27 cellular contexts compared by ENCODE assay signal in the genomic region with DNA sequence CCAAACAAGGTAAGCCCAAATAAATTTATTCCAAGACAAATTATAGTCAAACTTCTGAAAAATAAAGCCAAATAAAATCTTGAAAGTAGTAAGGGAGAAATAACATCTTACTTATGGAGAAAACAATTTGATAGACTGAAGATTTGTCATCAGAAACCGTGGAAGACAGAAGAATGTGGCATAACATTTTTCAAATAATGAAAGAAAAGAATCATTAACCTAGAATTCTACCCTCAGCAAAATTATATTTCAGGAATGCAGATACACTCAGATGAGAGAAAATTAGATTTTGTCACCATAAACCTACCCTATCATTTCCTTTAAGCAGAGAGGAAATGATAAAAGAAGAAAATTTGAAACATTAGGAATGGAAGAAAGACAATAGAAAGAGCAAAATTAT. TPM values are rescaled to one million over a fixed set of nuclear protein-coding genes. Genes with fewer than 3 reads are reported as not detected.
DNase-seq lines count a peak whose midpoint lies in the region; ATAC-seq and TF ChIP-seq lines count a peak whose summit lies in the region.
"Had no signal": no experiment of that assay in that cellular context is flagged by ENCODE, and none has a peak within 500 bp of the region (broad histone marks: within the 10 kb centered on the region; RNA-seq: fewer than 3 reads in every experiment).

No MANE protein-coding gene starts in this region.

- no peaks in the 10 kb centered on the region for H3K36me3 ChIP-seq in HEK293 (ENCODE audit: control insufficient read depth in 2 of 2, insufficient read depth in 1 of 2, low read length in 2 of 2)
- H3K36me3 ChIP-seq in brain microvascular endothelial cell (replicated peaks): no peaks in the 10 kb centered on the region
- H3K36me3 ChIP-seq: BLaER1 treated with 17β-estradiol and CSF1 and Interleukin-3, amounts not matched to agents 10 nM and 100 nM had no signal

- H3K4me1 Mint-ChIP-seq in osteocyte (ENCODE audit: unreplicated experiment): peaks cover 36% of the 10 kb centered on the region
- H3K4me1 Mint-ChIP-seq in activated T-helper 17 cell treated with anti-CD3 and anti-CD28 coated beads, Interleukin-2, amount 50 U/mL, for 72 hours: peaks cover 16% of the 10 kb centered on the region

- TF ChIP-seq CTCF in AG10803 (conservative IDR thresholded peaks at IDR 0.05; ENCODE audit: low read length): no peak
- no peak for TF ChIP-seq CTCF in HEK293 (tag by site-specific recombination; IDR thresholded peaks at IDR 0.05)
- TF ChIP-seq CTCF in osteocyte (IDR thresholded peaks at IDR 0.05): no peak
- TF ChIP-seq CTCF in brain microvascular endothelial cell (IDR thresholded peaks at IDR 0.05; ENCODE audit: low read depth, low read length, missing control alignments): no peak

- H3K4me1 ChIP-seq in HEK293 (ENCODE audit: control insufficient read depth, insufficient read depth, low read length): no peaks in the 10 kb centered on the region

- POLR2A ChIA-PET in HEK293 (lab: Yijun Ruan, JAX): no interaction called here

- H3K27ac Mint-ChIP-seq in osteocyte (ENCODE audit: unreplicated experiment): peak overlapping the region; percentile 74
- no peak overlapping the region for H3K27ac Mint-ChIP-seq in activated T-helper 17 cell treated with anti-CD3 and anti-CD28 coated beads, Interleukin-2, amount 50 U/mL, for 72 hours
- H3K27ac Mint-ChIP-seq: CD4-positive, alpha-beta memory T cell; IgD-negative memory B cell had no signal

- peaks cover 15% of the 10 kb centered on the region for H3K36me3 Mint-ChIP-seq in osteocyte (ENCODE audit: unreplicated experiment)
- no peaks in the 10 kb centered on the region for H3K36me3 Mint-ChIP-seq in activated T-helper 17 cell treated with anti-CD3 and anti-CD28 coated beads, Interleukin-2, amount 50 U/mL, for 72 hours (ENCODE audit: low read depth)
- H3K36me3 Mint-ChIP-seq: CD4-positive, alpha-beta memory T cell; IgD-negative memory B cell had no signal

- in situ Hi-C loops in brain microvascular endothelial cell (cut with HindIII; ENCODE audit: low pct_ligation_motif_present, low sequenced_read_pairs): no loop called here

- DNase-seq in AG10803 (ENCODE audit: low read depth) (peak; percentile 28), glomerular visceral epithelial cell (ENCODE audit: extremely low spot score) (peak; percentile 55), osteocyte (ENCODE audit: extremely low spot score, unreplicated experiment) (no peak), brain microvascular endothelial cell (no peak), HT-29 (ENCODE audit: low spot score) (no peak)
- DNase-seq: AML-193; CD4-positive, alpha-beta memory T cell; COR-L47; DMS53; GDM1; MM.1S; NCI-H1417; NCI-H1694; NCI-H2029 treated with DMSO at 0.1 percent for 48 hours; NCI-H446 treated with DMSO at 0.1 percent for 48 hours; NCI-H526; PC-9; SHP77 had no signal

- H3K9me3 ChIP-seq in HEK293 (ENCODE audit: control insufficient read depth, insufficient read depth, low read depth, low read length): no peaks in the 10 kb centered on the region; the same call in 1 of the 2 replicates

- peaks cover 42% of the 10 kb centered on the region for H3K9me3 Mint-ChIP-seq in osteocyte (ENCODE audit: unreplicated experiment)
- H3K9me3 Mint-ChIP-seq in activated T-helper 17 cell treated with anti-CD3 and anti-CD28 coated beads, Interleukin-2, amount 50 U/mL, for 72 hours: peaks cover 5% of the 10 kb centered on the region

- no peak overlapping the region for H3K4me3 Mint-ChIP-seq in osteocyte (ENCODE audit: unreplicated experiment)
- no peak overlapping the region for H3K4me3 Mint-ChIP-seq in activated T-helper 17 cell treated with anti-CD3 and anti-CD28 coated beads, Interleukin-2, amount 50 U/mL, for 72 hours
- H3K4me3 Mint-ChIP-seq: CD4-positive, alpha-beta memory T cell; IgD-negative memory B cell had no signal

- no peaks in the 10 kb centered on the region for H3K27me3 ChIP-seq in brain microvascular endothelial cell (replicated peaks)
- H3K27me3 ChIP-seq: BLaER1 treated with 17β-estradiol and CSF1 and Interleukin-3, amounts not matched to agents 10 nM and 100 nM had no signal

- H3K4me3 ChIP-seq in AG10803 (ENCODE audit: low read length) (no peak overlapping the region), HEK293 (ENCODE audit: low read depth, low read length) (no peak overlapping the region), brain microvascular endothelial cell (ENCODE audit: low read depth, low read length) (no peak overlapping the region)
- H3K4me3 ChIP-seq: BLaER1 treated with 17β-estradiol and CSF1 and Interleukin-3, amounts not matched to agents 10 nM and 100 nM; GM12878; PC-9 had no signal

- H3K27ac ChIP-seq in HEK293 (ENCODE audit: extremely low read depth, low read depth, low read length): no peak overlapping the region
- H3K27ac ChIP-seq in brain microvascular endothelial cell: no peak overlapping the region
- H3K27ac ChIP-seq: BLaER1 treated with 17β-estradiol and CSF1 and Interleukin-3, amounts not matched to agents 10 nM and 100 nM; KMS-11; PC-9; RWPE1 had no signal

- no peaks in the 10 kb centered on the region for H3K27me3 Mint-ChIP-seq in osteocyte (ENCODE audit: unreplicated experiment)
- H3K27me3 Mint-ChIP-seq in activated T-helper 17 cell treated with anti-CD3 and anti-CD28 coated beads, Interleukin-2, amount 50 U/mL, for 72 hours: peaks cover 36% of the 10 kb centered on the region

- no peak for ATAC-seq in activated T-helper 17 cell treated with anti-CD3 and anti-CD28 coated beads, Interleukin-2, amount 50 U/mL, for 72 hours (replicated peaks)
- ATAC-seq: GM12878 had no signal

- CTCF ChIA-PET in HEK293 (lab: Yijun Ruan, JAX): no interaction called here

TF ChIP-seq in HEK293, 187 proteins besides CTCF, POLR2A, EP300 and RAD21:
- TF ChIP-seq ZNF558 (tag by site-specific recombination; IDR thresholded peaks at IDR 0.05) (peak; percentile 4; the same call in 1 of the 2 replicates), ZNF560 (tag by site-specific recombination; IDR thresholded peaks at IDR 0.05; ENCODE audit: borderline replicate concordance) (no peak), SCRT1 (tag by site-specific recombination; IDR thresholded peaks at IDR 0.05; ENCODE audit: borderline replicate concordance) (no peak)
- TF ChIP-seq, protein P1, sequence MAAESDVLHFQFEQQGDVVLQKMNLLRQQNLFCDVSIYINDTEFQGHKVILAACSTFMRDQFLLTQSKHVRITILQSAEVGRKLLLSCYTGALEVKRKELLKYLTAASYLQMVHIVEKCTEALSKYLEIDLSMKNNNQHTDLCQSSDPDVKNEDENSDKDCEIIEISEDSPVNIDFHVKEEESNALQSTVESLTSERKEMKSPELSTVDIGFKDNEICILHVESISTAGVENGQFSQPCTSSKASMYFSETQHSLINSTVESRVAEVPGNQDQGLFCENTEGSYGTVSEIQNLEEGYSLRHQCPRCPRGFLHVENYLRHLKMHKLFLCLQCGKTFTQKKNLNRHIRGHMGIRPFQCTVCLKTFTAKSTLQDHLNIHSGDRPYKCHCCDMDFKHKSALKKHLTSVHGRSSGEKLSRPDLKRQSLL (tag by site-specific recombination; IDR thresholded peaks at IDR 0.05): no peak
- TF ChIP-seq, protein P2, sequence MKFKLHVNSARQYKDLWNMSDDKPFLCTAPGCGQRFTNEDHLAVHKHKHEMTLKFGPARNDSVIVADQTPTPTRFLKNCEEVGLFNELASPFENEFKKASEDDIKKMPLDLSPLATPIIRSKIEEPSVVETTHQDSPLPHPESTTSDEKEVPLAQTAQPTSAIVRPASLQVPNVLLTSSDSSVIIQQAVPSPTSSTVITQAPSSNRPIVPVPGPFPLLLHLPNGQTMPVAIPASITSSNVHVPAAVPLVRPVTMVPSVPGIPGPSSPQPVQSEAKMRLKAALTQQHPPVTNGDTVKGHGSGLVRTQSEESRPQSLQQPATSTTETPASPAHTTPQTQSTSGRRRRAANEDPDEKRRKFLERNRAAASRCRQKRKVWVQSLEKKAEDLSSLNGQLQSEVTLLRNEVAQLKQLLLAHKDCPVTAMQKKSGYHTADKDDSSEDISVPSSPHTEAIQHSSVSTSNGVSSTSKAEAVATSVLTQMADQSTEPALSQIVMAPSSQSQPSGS (tag by site-specific recombination; IDR thresholded peaks at IDR 0.05; ENCODE audit: low read depth): no peak

RNA-seq across cellular contexts. Expression of a gene that starts 27.3 kb away (rescaled TPM):
- 1.2 and 1.7 TPM in 2 replicates for total RNA-seq in osteocyte
- not detected for total RNA-seq in activated T-helper 17 cell treated with anti-CD3 and anti-CD28 coated beads, Interleukin-2, amount 50 U/mL, for 72 hours
- total RNA-seq in HT-29 (2014; rRNA removed; shearing (Covaris generic)): 16.3 and 17.5 TPM in 2 replicates
- total RNA-seq: CD4-positive, alpha-beta memory T cell; GM12878; SK-MEL-5 had no signal

RNA-seq across cellular contexts. Expression of a gene that starts 58.4 kb away (rescaled TPM):
- 111 TPM in 2 replicates for total RNA-seq in osteocyte
- total RNA-seq in activated T-helper 17 cell treated with anti-CD3 and anti-CD28 coated beads, Interleukin-2, amount 50 U/mL, for 72 hours: under 1 TPM; 0.13 to 0.26 TPM
- total RNA-seq in HT-29 (2014; rRNA removed; shearing (Covaris generic)): 3.4 and 3.8 TPM in 2 replicates
- total RNA-seq: A172 had no signal

Comparison
In these comparisons a context has a peak if more than half of its experiments do, and no peak if none do; other contexts are left out.
1. DNase-seq: peak in AG10803 (single experiment) and glomerular visceral epithelial cell (single experiment); none in osteocyte (single experiment), brain microvascular endothelial cell (single experiment) and HT-29 (single experiment).
2. RNA of a gene that starts 58.4 kb away (total RNA-seq): 111 TPM in osteocyte; 3.4 to 3.8 TPM in HT-29 and 0.13 to 0.26 TPM in activated T-helper 17 cell treated with anti-CD3 and anti-CD28 coated beads, Interleukin-2, amount 50 U/mL, for 72 hours; every median in the first group is over 10 times any median in the second.